12 cellular contexts compared by ENCODE assay signal in the genomic region with DNA sequence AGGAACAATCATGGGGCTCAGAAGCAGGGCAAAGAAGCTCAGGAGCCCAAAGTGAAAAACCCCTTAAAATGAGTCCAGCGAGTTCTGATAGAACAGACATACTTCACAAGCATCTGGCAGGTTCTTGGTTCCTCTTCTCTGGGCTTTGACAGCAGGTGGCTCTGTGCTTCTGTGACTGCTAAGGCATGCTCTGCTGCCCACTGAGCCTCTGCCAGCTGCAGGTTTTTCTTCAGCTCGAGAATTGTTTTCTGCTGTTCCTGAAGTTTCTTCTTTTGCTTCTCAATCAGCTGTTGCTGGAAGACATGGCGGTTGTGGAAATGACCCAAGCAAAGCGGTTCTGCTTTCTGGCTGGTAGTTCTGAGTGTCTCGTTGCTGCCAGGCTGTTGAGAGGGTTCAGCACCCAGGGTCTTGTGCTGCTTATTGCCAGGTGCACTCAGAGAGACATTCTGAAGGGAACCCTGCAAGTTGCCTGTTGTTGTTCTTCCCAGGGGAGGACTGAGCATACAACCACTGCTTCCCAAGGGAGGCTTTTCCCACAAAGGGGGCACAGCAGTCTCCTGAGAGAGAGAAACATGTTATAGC. TPM values are rescaled to one million over a fixed set of nuclear protein-coding genes. Genes with fewer than 3 reads are reported as not detected.
DNase-seq lines count a peak whose midpoint lies in the region; ATAC-seq and TF ChIP-seq lines count a peak whose summit lies in the region.
"Had no signal": no experiment of that assay in that cellular context is flagged by ENCODE, and none has a peak within 500 bp of the region (broad histone marks: within the 10 kb centered on the region; RNA-seq: fewer than 3 reads in every experiment).

No MANE protein-coding gene starts in this region.

- no peaks in the 10 kb centered on the region for H3K79me2 ChIP-seq in MM.1S (ENCODE audit: low read length)

- no peaks in the 10 kb centered on the region for H3F3A ChIP-seq in MM.1S (ENCODE audit: insufficient read depth, low read length)

- H3K9me3 Mint-ChIP-seq in naive thymus-derived CD4-positive, alpha-beta T cell, result peaks cover 0 to 4% (median 0%) of the 10 kb centered on the region in 11 donors

- peak; percentile 98 for ATAC-seq in GM18907 (IDR thresholded peaks at IDR 0.05; ENCODE audit: unreplicated experiment)
- ATAC-seq in GM21723 (IDR thresholded peaks at IDR 0.05; ENCODE audit: unreplicated experiment), result peak; percentile 98
- ATAC-seq in HG03342 (IDR thresholded peaks at IDR 0.05; ENCODE audit: unreplicated experiment), result peak; percentile 97
- ATAC-seq in naive thymus-derived CD4-positive, alpha-beta T cell, result peak; percentile 69
- no peak for ATAC-seq in left lobe of liver

- no peaks in the 10 kb centered on the region for H3K27me3 ChIP-seq in naive thymus-derived CD4-positive, alpha-beta T cell (ENCODE audit: control insufficient read depth in 2 of 2, insufficient read depth in 2 of 2, low read length in 2 of 2)
- no peaks in the 10 kb centered on the region for H3K27me3 ChIP-seq in MM.1S (replicated peaks; ENCODE audit: insufficient read depth, low read length)

- no peaks in the 10 kb centered on the region for H3K36me3 ChIP-seq in naive thymus-derived CD4-positive, alpha-beta T cell (ENCODE audit: control insufficient read depth in 2 of 3, insufficient read depth in 3 of 3, low read length in 3 of 3)
- H3K36me3 ChIP-seq in MM.1S (replicated peaks; ENCODE audit: insufficient read depth, low read length), result no peaks in the 10 kb centered on the region

- no peak overlapping the region for H3K4me3 ChIP-seq in naive thymus-derived CD4-positive, alpha-beta T cell (ENCODE audit: low read length)
- no peak overlapping the region for H3K4me3 ChIP-seq in MM.1S (ENCODE audit: low read length)

- H3K36me3 Mint-ChIP-seq in naive thymus-derived CD4-positive, alpha-beta T cell, result peaks cover 0 to 35% (median 4%) of the 10 kb centered on the region in 5 donors

- H3K4me1 ChIP-seq in naive thymus-derived CD4-positive, alpha-beta T cell (ENCODE audit: control insufficient read depth in 2 of 2, insufficient read depth in 2 of 2, low read length in 2 of 2), result no peaks in the 10 kb centered on the region
- no peaks in the 10 kb centered on the region for H3K4me1 ChIP-seq in MM.1S (ENCODE audit: low read length)

- H4K20me1 ChIP-seq in MM.1S (ENCODE audit: insufficient read depth, low read length), result no peaks in the 10 kb centered on the region

- no peak for DNase-seq in naive thymus-derived CD4-positive, alpha-beta T cell
- no peak for DNase-seq in MM.1S
- DNase-seq in AML-193 (lab: John Stamatoyannopoulos, UW), result no peak
- no peak for DNase-seq in NCI-H1105 treated with DMSO at 0.1 percent for 48 hours (lab: John Stamatoyannopoulos, UW)
- DNase-seq in left lobe of liver (ENCODE audit: low spot score), result no peak
- DNase-seq: activated T-cell treated with anti-CD3 and anti-CD28 coated beads, Interleukin-2, amount 50 U/mL, for 1 hour; H9; mesenchymal stem cell; NK-92 treated with Interleukin-12 subunit alpha and Interleukin-12 subunit beta, amount 100 ng/mL, for 24 hours had no signal

- H2AFZ ChIP-seq in MM.1S (ENCODE audit: low read length), result no peak overlapping the region

- intact Hi-C loops in naive thymus-derived CD4-positive, alpha-beta T cell (cut with micrococcal nuclease), result no loop called here

- no peaks in the 10 kb centered on the region for H3K4me1 Mint-ChIP-seq in naive thymus-derived CD4-positive, alpha-beta T cell
- H3K4me1 Mint-ChIP-seq: H9 had no signal

- H3K27me3 Mint-ChIP-seq in naive thymus-derived CD4-positive, alpha-beta T cell, result no peaks in the 10 kb centered on the region

- no peak for TF ChIP-seq CTCF in MM.1S (IDR thresholded peaks at IDR 0.05; ENCODE audit: low read length)

- no peak overlapping the region for H3K9ac ChIP-seq in MM.1S (ENCODE audit: low read length)

- no peak overlapping the region for H3K27ac ChIP-seq in naive thymus-derived CD4-positive, alpha-beta T cell (ENCODE audit: low read depth, low read length)
- H3K27ac ChIP-seq in MM.1S (ENCODE audit: low read length), result no peak overlapping the region

- H3K27ac Mint-ChIP-seq in naive thymus-derived CD4-positive, alpha-beta T cell, result no peak overlapping the region

- no peak overlapping the region for H3K4me3 Mint-ChIP-seq in naive thymus-derived CD4-positive, alpha-beta T cell
- H3K4me3 Mint-ChIP-seq: H9 had no signal

- POLR2A ChIA-PET in naive thymus-derived CD4-positive, alpha-beta T cell (lab: Charles Lee), result interaction anchor here (0.7 kb wide), 1 partner anchor 372 kb away, joined by 3 read pairs; no protein-coding TSS in a partner anchor

- H3K9me2 ChIP-seq in MM.1S (replicated peaks; ENCODE audit: insufficient read depth, low read length), result no peaks in the 10 kb centered on the region

- CTCF ChIA-PET in naive thymus-derived CD4-positive, alpha-beta T cell (lab: Charles Lee), result no interaction called here

- H3K4me2 ChIP-seq in MM.1S (ENCODE audit: low read depth, low read length), result no peak overlapping the region

- H3K9me3 ChIP-seq in naive thymus-derived CD4-positive, alpha-beta T cell (ENCODE audit: control insufficient read depth in 2 of 3, low read length in 3 of 3), result no peaks in the 10 kb centered on the region
- H3K9me3 ChIP-seq in MM.1S (replicated peaks; ENCODE audit: insufficient read depth, low read length), result no peaks in the 10 kb centered on the region

RNA-seq across cellular contexts. Expression of a gene that starts 50.8 kb away (rescaled TPM):
- total RNA-seq in naive thymus-derived CD4-positive, alpha-beta T cell, result 1 to 10 TPM; 3.9 to 8.8 (median 5.1) TPM
- polyA plus RNA-seq in naive thymus-derived CD4-positive, alpha-beta T cell, result 1 to 10 TPM; 1.4 to 2.4 TPM
- total RNA-seq in left lobe of liver, result 0.98 TPM

RNA-seq across cellular contexts. Expression of a gene that starts 51.0 kb away (rescaled TPM):
- total RNA-seq in naive thymus-derived CD4-positive, alpha-beta T cell, result 10 to 100 TPM; 29.9 to 38.8 (median 33.8) TPM
- polyA plus RNA-seq in naive thymus-derived CD4-positive, alpha-beta T cell, result 10 to 100 TPM in 1 of 2 donors, 1 to 10 TPM in 1; 9.6 to 15.6 TPM
- 6.6 TPM for total RNA-seq in left lobe of liver

RNA-seq across cellular contexts. Expression of a gene that starts 57.7 kb away (rescaled TPM):
- 1 to 10 TPM; 2.1 to 3.4 (median 3.2) TPM for total RNA-seq in naive thymus-derived CD4-positive, alpha-beta T cell
- polyA plus RNA-seq in naive thymus-derived CD4-positive, alpha-beta T cell, result under 1 TPM; 0.47 to 0.55 TPM
- total RNA-seq in left lobe of liver, result 11.7 TPM
